Comparison of ENCODE assay signal across 23 cellular contexts in the genomic region with DNA sequence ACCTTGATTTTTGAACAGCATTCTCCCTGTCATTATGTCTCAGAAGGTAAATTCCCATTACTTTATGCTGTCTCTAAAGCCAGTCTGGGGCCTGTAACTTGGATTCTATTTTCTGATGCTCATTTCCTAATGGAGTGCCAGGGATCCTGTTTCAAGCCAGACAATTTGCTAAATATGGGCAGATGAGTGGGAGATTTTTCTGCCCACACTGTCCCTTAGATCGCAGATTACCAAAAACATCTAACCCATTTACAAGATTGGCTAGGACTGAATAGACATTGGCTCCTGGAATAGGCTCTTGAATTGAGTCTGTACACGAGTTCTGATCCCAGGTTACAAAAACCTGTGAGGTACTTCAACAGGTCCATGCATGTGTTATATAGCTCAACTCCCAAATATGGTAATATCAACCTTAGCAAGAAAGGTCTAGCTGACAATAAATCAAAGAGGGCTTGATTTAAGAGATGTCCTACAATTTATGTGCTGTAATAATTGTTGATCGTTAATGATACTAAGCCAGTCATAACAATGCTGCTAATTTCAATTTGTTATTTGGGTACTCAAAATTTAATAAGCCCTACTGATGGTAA. TPM values are rescaled to one million over a fixed set of nuclear protein-coding genes. Genes with fewer than 3 reads are reported as not detected.
DNase-seq lines count a peak whose midpoint lies in the region; TF ChIP-seq lines count a peak whose summit lies in the region.
"Had no signal": no experiment of that assay in that cellular context is flagged by ENCODE, and none has a peak within 500 bp of the region (broad histone marks: within the 10 kb centered on the region; RNA-seq: fewer than 3 reads in every experiment).

No MANE protein-coding gene starts in this region.

- peak overlapping the region; percentile 85 for H3K4me2 ChIP-seq in neural progenitor cell

- no peaks in the 10 kb centered on the region for H3K36me3 Mint-ChIP-seq in brain
- H3K36me3 Mint-ChIP-seq in neural progenitor cell: no peaks in the 10 kb centered on the region
- H3K36me3 Mint-ChIP-seq: CD4-positive, CD25-positive, alpha-beta regulatory T cell had no signal

- CTCF ChIA-PET in HEK293 (lab: Yijun Ruan, JAX): interaction anchor here (0.6 kb wide), 1 partner anchor 140 kb away, joined by 3 read pairs; no protein-coding TSS in a partner anchor

- no peaks in the 10 kb centered on the region for H3K27me3 ChIP-seq in neural progenitor cell
- H3K27me3 ChIP-seq: BE2C, Peyer's patch, SJSA1 had no signal

- H3K36me3 ChIP-seq in HEK293 (ENCODE audit: control insufficient read depth in 2 of 2, insufficient read depth in 1 of 2, low read length in 2 of 2) (no peaks in the 10 kb centered on the region), neural progenitor cell (no peaks in the 10 kb centered on the region)
- H3K36me3 ChIP-seq: BE2C, Peyer's patch, SJSA1 had no signal

- H4K20me1 ChIP-seq in neural progenitor cell (ENCODE audit: low read depth): peaks cover 22% of the 10 kb centered on the region

- H3K27ac ChIP-seq in HEK293 (ENCODE audit: extremely low read depth, low read depth, low read length) (no peak overlapping the region), neural progenitor cell (peak overlapping the region; percentile 83)
- H3K27ac ChIP-seq: Peyer's patch, SJSA1 had no signal

- H3K9me3 ChIP-seq in HEK293 (ENCODE audit: control insufficient read depth, insufficient read depth, low read depth, low read length): no peaks in the 10 kb centered on the region
- no peaks in the 10 kb centered on the region for H3K9me3 ChIP-seq in neural progenitor cell (ENCODE audit: low read depth)
- H3K9me3 ChIP-seq: BE2C, Peyer's patch, SJSA1 had no signal

- POLR2A ChIA-PET in HEK293 (lab: Yijun Ruan, JAX): no interaction called here

- H3K27me3 Mint-ChIP-seq in brain: peaks cover 24% of the 10 kb centered on the region
- H3K27me3 Mint-ChIP-seq in neural progenitor cell (ENCODE audit: insufficient read depth, low read depth): peaks cover 4% of the 10 kb centered on the region

- H3K27ac Mint-ChIP-seq in brain (peak overlapping the region in 2 of 5 experiments; percentile 50 to 83), neural progenitor cell (no peak overlapping the region)
- H3K27ac Mint-ChIP-seq: CD4-positive, CD25-positive, alpha-beta regulatory T cell had no signal

- peaks cover 0 to 2% (median 0%) of the 10 kb centered on the region in 5 experiments for H3K9me3 Mint-ChIP-seq in brain
- H3K9me3 Mint-ChIP-seq in neural progenitor cell: no peaks in the 10 kb centered on the region

- peaks cover 9% of the 10 kb centered on the region for H3K4me1 ChIP-seq in HEK293 (ENCODE audit: control insufficient read depth, insufficient read depth, low read length)
- H3K4me1 ChIP-seq in neural progenitor cell: peaks cover 56% of the 10 kb centered on the region
- H3K4me1 ChIP-seq: BE2C, Peyer's patch had no signal

- no peak overlapping the region for H2AFZ ChIP-seq in neural progenitor cell (replicated peaks)

- no peak overlapping the region for H3K9ac ChIP-seq in neural progenitor cell

- H3K4me1 Mint-ChIP-seq in brain: peaks cover 57% of the 10 kb centered on the region
- peaks cover 54% of the 10 kb centered on the region for H3K4me1 Mint-ChIP-seq in neural progenitor cell

- no peak overlapping the region for H3K4me3 ChIP-seq in HEK293 (ENCODE audit: low read depth, low read length)
- H3K4me3 ChIP-seq in neural progenitor cell: peak overlapping the region; percentile 66
- H3K4me3 ChIP-seq: GM12878, Peyer's patch, SJSA1 had no signal

- TF ChIP-seq CTCF in HEK293 (tag by site-specific recombination; IDR thresholded peaks at IDR 0.05) (no peak), brain (conservative IDR thresholded peaks at IDR 0.05) (no peak), neural progenitor cell (IDR thresholded peaks at IDR 0.05) (no peak)

- peak overlapping the region in 3 of 5 experiments; percentile 2 to 32 (median 17) for H3K4me3 Mint-ChIP-seq in brain
- no peak overlapping the region for H3K4me3 Mint-ChIP-seq in neural progenitor cell
- H3K4me3 Mint-ChIP-seq: CD4-positive, CD25-positive, alpha-beta regulatory T cell had no signal

- peak; percentile 33 for DNase-seq in NCI-H2171 treated with DMSO at 0.1 percent for 48 hours (lab: John Stamatoyannopoulos, UW)
- DNase-seq in NCI-H2171 (lab: John Stamatoyannopoulos, UW): no peak
- no peak for DNase-seq in neural progenitor cell (ENCODE audit: low spot score)
- no peak for DNase-seq in superior temporal gyrus (ENCODE audit: extremely low spot score)
- no peak for DNase-seq in NCI-H1694 treated with DMSO at 0.1 percent for 48 hours (lab: John Stamatoyannopoulos, UW)
- no peak for DNase-seq in 8988T
- DNase-seq: BE2C; CD4-positive, CD25-positive, alpha-beta regulatory T cell; COR-L47; EL; HCEC 1CT; KBM-7; NCI-H1436 treated with DMSO at 0.1 percent for 48 hours; NCI-H2029 treated with DMSO at 0.1 percent for 48 hours; NCI-H345; NCI-H526 treated with DMSO at 0.1 percent for 48 hours; NK-92 treated with Interleukin-12 subunit alpha and Interleukin-12 subunit beta, amount 100 ng/mL, for 24 hours; Peyer's patch had no signal

- H3K79me2 ChIP-seq in neural progenitor cell (ENCODE audit: low read depth): peaks cover 100% of the 10 kb centered on the region

- H3F3A ChIP-seq in neural progenitor cell (ENCODE audit: low read depth): peaks cover 41% of the 10 kb centered on the region

TF ChIP-seq in HEK293, 187 proteins besides CTCF, POLR2A, EP300 and RAD21:
- TF ChIP-seq EGR2 (tag by site-specific recombination; IDR thresholded peaks at IDR 0.05; ENCODE audit: low read depth) (0 out of 2 replicates have a peak, but pooled peaks have one; percentile 25), SCRT2 (tag by site-specific recombination; IDR thresholded peaks at IDR 0.05) (peak; percentile 82), ZNF335 (tag by site-specific recombination; conservative IDR thresholded peaks at IDR 0.05) (no peak), ZBTB10 (tag by site-specific recombination; IDR thresholded peaks at IDR 0.05) (no peak), ZFHX2 (tag by site-specific recombination; conservative IDR thresholded peaks at IDR 0.05) (peak; percentile 71), ZBTB17 (tag by site-specific recombination; IDR thresholded peaks at IDR 0.05) (0 out of 2 replicates have a peak, but pooled peaks have one; percentile 31)

RNA-seq across cellular contexts. Expression of gene GPC3, which starts 5.7 kb away (rescaled TPM):
- 19.7 TPM for polyA plus RNA-seq in brain (ENCODE audit: insufficient read depth, low read depth, low replicate concordance)
- 968 and 1,039 TPM in 2 replicates for total RNA-seq in neural progenitor cell (ENCODE audit: low replicate concordance)
- total RNA-seq: A172 had no signal
